1 cellular context compared by ENCODE assay signal in the genomic region with DNA sequence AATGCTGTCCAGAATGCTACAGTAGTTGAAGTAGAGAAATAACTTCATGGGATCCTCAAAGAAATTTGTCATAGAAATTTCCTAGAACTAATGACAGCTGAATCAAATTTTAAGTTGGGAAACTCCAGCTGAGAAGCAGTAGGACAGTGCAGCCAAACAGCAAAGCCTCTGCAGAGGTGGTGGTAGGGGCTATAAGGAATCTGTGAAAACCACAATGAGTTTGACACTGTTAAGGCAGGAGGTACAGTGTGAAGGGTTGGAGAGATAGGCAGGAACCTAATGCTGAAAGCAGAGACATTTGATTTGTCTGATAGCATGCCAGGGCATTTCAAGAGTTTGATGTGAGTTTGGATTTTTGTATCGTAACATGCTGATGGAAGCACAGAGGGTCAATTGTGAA.
TF ChIP-seq lines count a peak whose summit lies in the region.

No MANE protein-coding gene starts in this region.

TF ChIP-seq in WTC11, 78 proteins besides CTCF, POLR2A, EP300 and RAD21:
- TF ChIP-seq, protein P1, sequence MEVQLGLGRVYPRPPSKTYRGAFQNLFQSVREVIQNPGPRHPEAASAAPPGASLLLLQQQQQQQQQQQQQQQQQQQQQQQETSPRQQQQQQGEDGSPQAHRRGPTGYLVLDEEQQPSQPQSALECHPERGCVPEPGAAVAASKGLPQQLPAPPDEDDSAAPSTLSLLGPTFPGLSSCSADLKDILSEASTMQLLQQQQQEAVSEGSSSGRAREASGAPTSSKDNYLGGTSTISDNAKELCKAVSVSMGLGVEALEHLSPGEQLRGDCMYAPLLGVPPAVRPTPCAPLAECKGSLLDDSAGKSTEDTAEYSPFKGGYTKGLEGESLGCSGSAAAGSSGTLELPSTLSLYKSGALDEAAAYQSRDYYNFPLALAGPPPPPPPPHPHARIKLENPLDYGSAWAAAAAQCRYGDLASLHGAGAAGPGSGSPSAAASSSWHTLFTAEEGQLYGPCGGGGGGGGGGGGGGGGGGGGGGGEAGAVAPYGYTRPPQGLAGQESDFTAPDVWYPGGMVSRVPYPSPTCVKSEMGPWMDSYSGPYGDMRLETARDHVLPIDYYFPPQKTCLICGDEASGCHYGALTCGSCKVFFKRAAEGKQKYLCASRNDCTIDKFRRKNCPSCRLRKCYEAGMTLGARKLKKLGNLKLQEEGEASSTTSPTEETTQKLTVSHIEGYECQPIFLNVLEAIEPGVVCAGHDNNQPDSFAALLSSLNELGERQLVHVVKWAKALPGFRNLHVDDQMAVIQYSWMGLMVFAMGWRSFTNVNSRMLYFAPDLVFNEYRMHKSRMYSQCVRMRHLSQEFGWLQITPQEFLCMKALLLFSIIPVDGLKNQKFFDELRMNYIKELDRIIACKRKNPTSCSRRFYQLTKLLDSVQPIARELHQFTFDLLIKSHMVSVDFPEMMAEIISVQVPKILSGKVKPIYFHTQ (CRISPR knock-in tag; IDR thresholded peaks at IDR 0.05): no peak
